In genomic region chr5:108818613-108819272, GRCh38 we compare ENCODE assay signal across 9 cellular contexts.
DNase-seq lines count a peak whose midpoint lies in the region; ATAC-seq and TF ChIP-seq lines count a peak whose summit lies in the region.
"Had no signal": no experiment of that assay in that cellular context is flagged by ENCODE, and none has a peak within 500 bp of the region (broad histone marks: within the 10 kb centered on the region; RNA-seq: fewer than 3 reads in every experiment).

No MANE protein-coding gene starts in this region.

- no peaks in the 10 kb centered on the region for H3K36me3 ChIP-seq in fibroblast of lung (ENCODE audit: control insufficient read depth, insufficient read depth, low read length)

- no peak overlapping the region for H2AFZ ChIP-seq in fibroblast of lung (ENCODE audit: low read length)

- H3K27me3 ChIP-seq in fibroblast of lung (ENCODE audit: control insufficient read depth, insufficient read depth, low read length) = no peaks in the 10 kb centered on the region

- H3K79me2 ChIP-seq in fibroblast of lung (ENCODE audit: control insufficient read depth, insufficient read depth, low read length) = peaks cover 2% of the 10 kb centered on the region

- DNase-seq in GM13977 (ENCODE audit: low spot score) (peak; percentile 56), fibroblast of lung (ENCODE audit: low read depth in 2 of 2) (peak; percentile 57 to 70), DMS153 (lab: John Stamatoyannopoulos, UW) (no peak), iPS-NIHi11 (ENCODE audit: low spot score) (no peak), NCI-H2107 treated with DMSO at 0.1 percent for 48 hours (lab: John Stamatoyannopoulos, UW; ENCODE audit: unreplicated experiment) (no peak), epidermal melanocyte (ENCODE audit: insufficient read length, low spot score) (no peak)

- peak; percentile 86 for ATAC-seq in GM21528 (IDR thresholded peaks at IDR 0.05; ENCODE audit: low FRiP score, unreplicated experiment)
- peak; percentile 87 for ATAC-seq in HG03571 (IDR thresholded peaks at IDR 0.05; ENCODE audit: unreplicated experiment)

- H3K9ac ChIP-seq in fibroblast of lung (ENCODE audit: insufficient read depth, low read length) = no peak overlapping the region

- TF ChIP-seq CTCF in GM13977 (IDR thresholded peaks at IDR 0.05; ENCODE audit: extremely low read depth, insufficient read depth, missing control alignments) (no peak), fibroblast of lung (conservative IDR thresholded peaks at IDR 0.05 in 1 of 2, IDR thresholded peaks at IDR 0.05 in 1 of 2; ENCODE audit: low read depth in 1 of 2, low read length in 2 of 2) (no peak)

- no peaks in the 10 kb centered on the region for H3K4me1 ChIP-seq in fibroblast of lung (ENCODE audit: control insufficient read depth, extremely low read depth, insufficient read depth, low read length)

- H3K27ac ChIP-seq in fibroblast of lung (ENCODE audit: insufficient read depth, low read length) = no peak overlapping the region

- in situ Hi-C loops in GM13977 (cut with MboI; ENCODE audit: low pct_unique_long_range_greater_than_20kb, low sequenced_read_pairs, unreplicated experiment) = no loop called here

- no peak overlapping the region for H3K4me2 ChIP-seq in fibroblast of lung (ENCODE audit: extremely low read depth, insufficient read depth, low read length)

- no peaks in the 10 kb centered on the region for H4K20me1 ChIP-seq in fibroblast of lung (ENCODE audit: control insufficient read depth, extremely low read depth, insufficient read depth, low read length)

- no peak overlapping the region for H3K4me3 ChIP-seq in fibroblast of lung (replicated peaks in 1 of 4; ENCODE audit: control extremely low read depth in 1 of 4, insufficient read depth in 1 of 4, low read depth in 3 of 4, low read length in 4 of 4)
- H3K4me3 ChIP-seq: lung had no signal

- H3K9me3 ChIP-seq in fibroblast of lung (ENCODE audit: control insufficient read depth, insufficient read depth, low read depth, low read length) = no peaks in the 10 kb centered on the region

Comparison
In these comparisons a context has a peak if more than half of its experiments do, and no peak if none do; other contexts are left out.
1. DNase-seq: peak in GM13977 (single experiment) and fibroblast of lung (2 of 2); none in DMS153 (single experiment), iPS-NIHi11 (single experiment), NCI-H2107 treated with DMSO at 0.1 percent for 48 hours (single experiment) and epidermal melanocyte (single experiment).